In genomic region chr21:9037588-9038544, GRCh38 we compare ENCODE assay signal across 7 cellular contexts.
DNase-seq lines count a peak whose midpoint lies in the region; ATAC-seq and TF ChIP-seq lines count a peak whose summit lies in the region.
"Not testable (repeated sequence)": the region's sequence is repeated elsewhere in the genome, so short reads cannot be mapped to it uniquely, and the experiment has no call there.

No MANE protein-coding gene starts in this region.

- DNase-seq in activated CD8-positive, alpha-beta memory T cell treated with anti-CD3 and anti-CD28 coated beads, Interleukin-2, amount 50 U/mL, for 4 hours: peak; percentile 14
- peak; percentile 9 for DNase-seq in activated gamma-delta T cell (lab: John Stamatoyannopoulos, UW)
- peak; percentile 1 for DNase-seq in effector CD4-positive, alpha-beta T cell
- peak; percentile 33 for DNase-seq in Right ventricle myocardium superior
- DNase-seq in mesenteric fat pad (ENCODE audit: low spot score): peak; percentile 88
- peak; percentile 39 to 72 for DNase-seq in suprapubic skin (ENCODE audit: low spot score in 2 of 2)
- DNase-seq in vagina (ENCODE audit: extremely low spot score in 2 of 2): peak; percentile 18 to 72

- H3K27ac ChIP-seq in suprapubic skin, vagina: not testable (repeated sequence)

- H3K36me3 ChIP-seq in suprapubic skin, vagina: not testable (repeated sequence)

- not testable (repeated sequence) for H3K27me3 ChIP-seq in suprapubic skin, vagina

- TF ChIP-seq POLR2A in suprapubic skin (IDR thresholded peaks at IDR 0.05); vagina (IDR thresholded peaks at IDR 0.05): not testable (repeated sequence)

- not testable (repeated sequence) for ATAC-seq in Right ventricle myocardium superior (ENCODE audit: poor library complexity)

- not testable (repeated sequence) for H3K9me3 ChIP-seq in suprapubic skin, vagina

- not testable (repeated sequence) for H3K4me3 ChIP-seq in suprapubic skin, vagina

- not testable (repeated sequence) for TF ChIP-seq EP300 in suprapubic skin (IDR thresholded peaks at IDR 0.05)

- TF ChIP-seq CTCF in suprapubic skin (IDR thresholded peaks at IDR 0.05); vagina (IDR thresholded peaks at IDR 0.05): not testable (repeated sequence)

- intact Hi-C loops in Right ventricle myocardium superior (cut with DNase I); vagina (cut with DNase I): not testable (repeated sequence)

- not testable (repeated sequence) for H3K4me1 ChIP-seq in suprapubic skin, vagina

- WGBS in suprapubic skin: 69% methylated on average over 33 of the region's 39 CpGs

Comparison
In these comparisons a context has a peak if more than half of its experiments do, and no peak if none do; other contexts are left out.
1. DNase-seq: peak in every context shown above with its lines; median percentile 88 in mesenteric fat pad; 56 in suprapubic skin; 45 in vagina; 33 in Right ventricle myocardium superior; 14 in activated CD8-positive, alpha-beta memory T cell treated with anti-CD3 and anti-CD28 coated beads, Interleukin-2, amount 50 U/mL, for 4 hours; 9 in activated gamma-delta T cell; 1 in effector CD4-positive, alpha-beta T cell.